Comparison of ENCODE assay signal across 8 cellular contexts in the genomic region with DNA sequence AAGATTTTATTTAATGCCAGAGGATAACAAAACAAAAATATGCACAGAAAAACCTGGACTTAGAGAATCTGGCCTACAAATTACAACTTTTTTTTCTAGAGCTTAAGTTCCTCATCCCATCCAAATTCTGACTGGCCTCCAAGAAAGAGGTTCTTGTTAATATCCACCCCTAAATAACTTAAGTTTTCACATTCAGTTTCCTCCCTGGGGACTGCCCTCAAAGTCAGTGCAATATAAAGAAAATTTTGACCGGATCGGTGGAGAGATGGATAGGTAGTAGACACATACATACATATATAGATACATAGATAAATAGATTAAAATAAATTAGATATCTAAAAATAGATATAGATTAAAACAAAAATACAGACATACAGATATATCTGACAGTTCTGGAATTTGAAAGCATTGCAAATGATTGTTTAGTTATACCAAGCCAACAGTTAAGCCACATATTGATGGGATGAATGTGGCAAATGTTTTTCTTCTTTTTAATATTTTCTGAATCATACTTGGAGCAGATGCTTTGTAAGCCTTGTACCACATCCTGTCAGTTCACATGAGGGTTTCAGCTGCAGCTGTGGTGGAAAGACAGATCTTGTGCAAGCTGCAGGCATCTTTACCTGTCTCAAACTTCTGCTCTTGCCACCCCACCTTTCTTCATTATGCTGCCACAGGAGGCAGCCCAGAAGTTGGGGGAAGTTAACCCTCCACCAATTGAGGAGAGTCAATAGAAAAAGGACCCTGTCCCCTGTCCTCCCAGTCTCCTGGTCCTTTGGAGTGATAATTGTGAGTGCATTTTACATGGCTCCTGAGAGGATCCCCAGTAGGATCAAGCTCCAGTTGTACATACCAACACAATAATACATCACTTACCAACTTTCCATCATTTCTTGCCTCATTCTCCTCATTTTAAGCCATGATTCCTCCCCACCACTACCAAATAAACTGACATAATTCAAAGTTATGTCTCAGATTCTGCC. TPM values are rescaled to one million over a fixed set of nuclear protein-coding genes. Genes with fewer than 3 reads are reported as not detected.
DNase-seq lines count a peak whose midpoint lies in the region.

No MANE protein-coding gene starts in this region.

- DNase-seq in GM04503 (ENCODE audit: low read depth) (peak; percentile 33), HCEC 1CT (peak; percentile 78), MV-4-11 (lab: John Stamatoyannopoulos, UW) (peak; percentile 81), NCI-H1436 treated with DMSO at 0.1 percent for 48 hours (lab: John Stamatoyannopoulos, UW) (no peak), H7 (no peak), middle frontal gyrus (ENCODE audit: extremely low spot score, low spot score) (no peak)
- peak; percentile 82 for DNase-seq in activated naive CD4-positive, alpha-beta T cell treated with anti-CD3 and anti-CD28 coated beads for 36 hours
- peak; percentile 44 to 47 for DNase-seq in stimulated activated CD4-positive, alpha-beta T cell treated with anti-CD3 and anti-CD28 coated beads, Interleukin-2, amount 100 ng/mL, for 24 hours

- no peak overlapping the region for H3K27ac Mint-ChIP-seq in activated naive CD4-positive, alpha-beta T cell treated with anti-CD3 and anti-CD28 coated beads for 36 hours

- H3K27me3 ChIP-seq in H7 (ENCODE audit: control insufficient read depth, insufficient read depth, low read length): no peaks in the 10 kb centered on the region

- no peaks in the 10 kb centered on the region for H3K27me3 Mint-ChIP-seq in activated naive CD4-positive, alpha-beta T cell treated with anti-CD3 and anti-CD28 coated beads for 36 hours (ENCODE audit: low read depth)

- H3K4me1 Mint-ChIP-seq in activated naive CD4-positive, alpha-beta T cell treated with anti-CD3 and anti-CD28 coated beads for 36 hours (ENCODE audit: low read depth): peaks cover 57% of the 10 kb centered on the region

- no peak overlapping the region for H3K4me3 ChIP-seq in H7 (ENCODE audit: insufficient read depth, low read depth, low read length)

- no peaks in the 10 kb centered on the region for H3K36me3 Mint-ChIP-seq in activated naive CD4-positive, alpha-beta T cell treated with anti-CD3 and anti-CD28 coated beads for 36 hours (ENCODE audit: low read depth)

- intact Hi-C loops in activated naive CD4-positive, alpha-beta T cell treated with anti-CD3 and anti-CD28 coated beads for 36 hours (cut with micrococcal nuclease): loop anchor here (1.0 kb wide), 5 partner anchors 12 to 81 kb away; no protein-coding TSS in a partner anchor

- CTCF ChIA-PET in activated naive CD4-positive, alpha-beta T cell treated with anti-CD3 and anti-CD28 coated beads for 36 hours (lab: Charles Lee): interaction anchor here (0.8 to 3.2 kb wide), 4 partner anchors 12 to 44 kb away, joined by 3 to 17 read pairs (median 4); no protein-coding TSS in a partner anchor

- H3K36me3 ChIP-seq in H7 (replicated peaks; ENCODE audit: control insufficient read depth, insufficient read depth, low read length): no peaks in the 10 kb centered on the region

- no peak overlapping the region for H3K4me3 Mint-ChIP-seq in activated naive CD4-positive, alpha-beta T cell treated with anti-CD3 and anti-CD28 coated beads for 36 hours

- H3K9me3 Mint-ChIP-seq in activated naive CD4-positive, alpha-beta T cell treated with anti-CD3 and anti-CD28 coated beads for 36 hours: no peaks in the 10 kb centered on the region

RNA-seq across cellular contexts. Expression of a gene that starts 58.5 kb away (rescaled TPM):
- under 1 TPM; 0.29 to 0.35 TPM for total RNA-seq in activated naive CD4-positive, alpha-beta T cell treated with anti-CD3 and anti-CD28 coated beads for 36 hours
- total RNA-seq in H7 (2014; rRNA removed; shearing (Covaris generic)): 0.07 TPM in 1 of 2 replicates, not detected in the other

Comparison
In these comparisons a context has a peak if more than half of its experiments do, and no peak if none do; other contexts are left out.
1. DNase-seq: peak in GM04503 (single experiment), HCEC 1CT (single experiment), MV-4-11 (single experiment), activated naive CD4-positive, alpha-beta T cell treated with anti-CD3 and anti-CD28 coated beads for 36 hours (single experiment) and stimulated activated CD4-positive, alpha-beta T cell treated with anti-CD3 and anti-CD28 coated beads, Interleukin-2, amount 100 ng/mL, for 24 hours (2 of 2); none in NCI-H1436 treated with DMSO at 0.1 percent for 48 hours (single experiment), H7 (single experiment) and middle frontal gyrus (single experiment).